In the genomic region with DNA sequence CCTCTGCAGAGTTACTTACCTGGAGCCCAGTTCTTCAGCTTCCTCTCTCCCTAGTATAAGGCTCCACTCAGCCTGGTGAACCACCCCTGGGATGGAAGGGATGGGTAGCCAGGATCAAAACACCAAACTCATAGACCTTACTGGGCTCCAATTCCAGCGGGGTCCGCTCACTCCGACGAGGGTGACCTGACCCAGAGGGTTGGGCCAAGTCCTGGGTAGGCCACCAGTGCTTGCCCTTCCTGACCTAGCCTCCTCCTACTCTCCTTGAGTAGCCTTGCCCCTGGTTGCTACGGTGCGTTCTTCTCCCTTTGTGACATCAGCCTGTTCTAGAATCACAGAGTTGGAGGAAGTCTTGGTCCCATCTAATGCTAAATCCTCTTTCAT, we compare ENCODE assay signal across 9 cellular contexts. TPM values are rescaled to one million over a fixed set of nuclear protein-coding genes. Genes with fewer than 3 reads are reported as not detected.
DNase-seq lines count a peak whose midpoint lies in the region; ATAC-seq, FAIRE-seq and TF ChIP-seq lines count a peak whose summit lies in the region.
"Had no signal": no experiment of that assay in that cellular context is flagged by ENCODE, and none has a peak within 500 bp of the region (broad histone marks: within the 10 kb centered on the region; RNA-seq: fewer than 3 reads in every experiment).

No MANE protein-coding gene starts in this region.

- no peak for TF ChIP-seq CTCF in GM12878 (IDR thresholded peaks at IDR 0.05 in 2 of 3, conservative IDR thresholded peaks at IDR 0.05 in 1 of 3; ENCODE audit: control insufficient read depth in 2 of 3, extremely low read depth in 1 of 3, insufficient read depth in 1 of 3, low read depth in 3 of 3, low read length in 3 of 3)

- H3K36me3 ChIP-seq in ACC112 (ENCODE audit: insufficient read depth, low read length) (no peaks in the 10 kb centered on the region), GM12878 (ENCODE audit: control insufficient read depth in 2 of 2, insufficient read depth in 2 of 2, low read length in 1 of 2) (no peaks in the 10 kb centered on the region)
- H3K36me3 ChIP-seq: SJSA1 had no signal

- no peaks in the 10 kb centered on the region for H4K20me1 ChIP-seq in GM12878 (ENCODE audit: control insufficient read depth, insufficient read depth)

- peaks cover 14% of the 10 kb centered on the region for H3K4me1 ChIP-seq in ACC112 (ENCODE audit: control insufficient read depth, insufficient read depth, low read length, unreplicated experiment)
- H3K4me1 ChIP-seq in GM12878 (ENCODE audit: control insufficient read depth, insufficient read depth, low read length) = peaks cover 7% of the 10 kb centered on the region
- H3K4me1 ChIP-seq in mononuclear cell (ENCODE audit: insufficient read depth, low read length) = peaks cover 17% of the 10 kb centered on the region
- H3K4me1 ChIP-seq: SJSA1 had no signal

- CTCF ChIA-PET in GM12878 (lab: Yijun Ruan, JAX) = interaction anchor here (18.5 kb wide), 1 partner anchor 101 kb away, joined by 659 read pairs; no protein-coding TSS in a partner anchor

- no peak for TF ChIP-seq RAD21 in GM12878 (IDR thresholded peaks at IDR 0.05; ENCODE audit: insufficient read depth, low read depth, low read length)

- H3K27me3 ChIP-seq in ACC112 (ENCODE audit: insufficient read depth, low read length) (no peaks in the 10 kb centered on the region), GM12878 (replicated peaks in 1 of 2; ENCODE audit: control insufficient read depth in 2 of 2, insufficient read depth in 2 of 2, low read length in 1 of 2) (peaks cover 0 to 3% of the 10 kb centered on the region in 2 experiments; a peak in 1 of 4 replicates), mononuclear cell (ENCODE audit: insufficient read depth, low read length) (no peaks in the 10 kb centered on the region)

- H3K27ac ChIP-seq in ACC112 (ENCODE audit: low read depth, low read length) (no peak overlapping the region), GM12878 (ENCODE audit: control insufficient read depth, insufficient read depth) (no peak overlapping the region)
- H3K27ac ChIP-seq: SJSA1 had no signal

- no peak overlapping the region for H2AFZ ChIP-seq in ACC112 (ENCODE audit: low read length, unreplicated experiment)
- no peak overlapping the region for H2AFZ ChIP-seq in GM12878 (ENCODE audit: control insufficient read depth, low read depth, low read length)

- H3K79me2 ChIP-seq in ACC112 (ENCODE audit: control insufficient read depth, insufficient read depth, low read length, unreplicated experiment) = no peaks in the 10 kb centered on the region
- no peaks in the 10 kb centered on the region for H3K79me2 ChIP-seq in GM12878 (ENCODE audit: control insufficient read depth, insufficient read depth, low read length)

- ATAC-seq in HG02610 (IDR thresholded peaks at IDR 0.05; ENCODE audit: unreplicated experiment) (peak; percentile 1), GM12878 (peak; percentile 20), HG02840 (IDR thresholded peaks at IDR 0.05; ENCODE audit: low FRiP score, unreplicated experiment) (no peak)

- POLR2A ChIA-PET in GM12878 (lab: Charles Lee) = no interaction called here

- WGBS in GM12878 (ENCODE audit: insufficient coverage, insufficient replicate concordance, low lambda C conversion rate, missing lambda C conversion rate) = 98% methylated on average over 5 of the region's 6 CpGs

- SMC1A ChIA-PET in GM12878 (lab: Charles Lee; ENCODE audit: uncharacterized antibody, unreplicated experiment) = interaction anchor here (0.7 to 9.2 kb wide), 6 partner anchors 23 to 105 kb away, joined by 3 to 393 read pairs (median 4); no protein-coding TSS in a partner anchor

- intact Hi-C loops in GM12878 (cut with micrococcal nuclease; ENCODE audit: unreplicated experiment) = loop anchor here (1.0 to 2.0 kb wide), 3 partner anchors 25 to 99 kb away; no protein-coding TSS in a partner anchor

- H3K9me3 ChIP-seq in GM12878 (replicated peaks; ENCODE audit: control insufficient read depth, insufficient read depth, low read length) (no peaks in the 10 kb centered on the region), mononuclear cell (ENCODE audit: low read depth, low read length) (no peaks in the 10 kb centered on the region)
- H3K9me3 ChIP-seq: SJSA1 had no signal

- RAD21 ChIA-PET in GM12878 (lab: Charles Lee; ENCODE audit: unreplicated experiment) = interaction anchor here (0.9 to 12.1 kb wide), 4 partner anchors 27 to 100 kb away, joined by 4 to 324 read pairs (median 4); no protein-coding TSS in a partner anchor

- peak overlapping the region; percentile 82; the same call in 1 of the 2 replicates for H3K4me3 ChIP-seq in ACC112 (ENCODE audit: low read depth, low read length)
- no peak overlapping the region for H3K4me3 ChIP-seq in GM12878
- peak overlapping the region; percentile 74 for H3K4me3 ChIP-seq in mononuclear cell (ENCODE audit: low read length)

- DNase-seq in GM12878 (ENCODE audit: low read depth, low spot score) (no peak), HUDEP-2 (lab: John Stamatoyannopoulos, UW; ENCODE audit: unreplicated experiment in 76 of 76) (no peak), cerebellar nuclear complex (lab: John Stamatoyannopoulos, UW) (no peak), SIG-M5 treated with dmso at 0.1 percent for 504 hours (lab: John Stamatoyannopoulos, UW; ENCODE audit: unreplicated experiment) (no peak)

- FAIRE-seq in GM12878 (lab: Jason Lieb, UNC) = no peak

- TSS peak; percentile 97 for BruUV-seq in GM12878 (replicated peaks; lab: Mats Ljungman, UMichigan)

- no peak for TF ChIP-seq EP300 in GM12878 (IDR thresholded peaks at IDR 0.05; ENCODE audit: borderline replicate concordance in 1 of 2, control insufficient read depth in 1 of 2, low read depth in 2 of 2, low read length in 2 of 2)

- H3K4me2 ChIP-seq in GM12878 (ENCODE audit: control insufficient read depth, insufficient read depth) = peak overlapping the region; percentile 35; the same call in 1 of the 2 replicates

- H3K9ac ChIP-seq in GM12878 (ENCODE audit: control insufficient read depth, insufficient read depth, low read length) = no peak overlapping the region

- TF ChIP-seq POLR2A in GM12878 (IDR thresholded peaks at IDR 0.05; ENCODE audit: low read depth, low read length) = no peak

- in situ Hi-C loops in GM12878 (cut with MboI) = loop anchor here (5.0 kb wide), 1 partner anchor 99 kb away; no protein-coding TSS in a partner anchor

TF ChIP-seq in GM12878, 131 proteins besides CTCF, POLR2A, EP300 and RAD21:
- TF ChIP-seq DPF2 (IDR thresholded peaks at IDR 0.05) (0 out of 2 replicates have a peak, but pooled peaks have one; percentile 8), IKZF1 (conservative IDR thresholded peaks at IDR 0.05) (0 out of 2 replicates have a peak, but pooled peaks have one; percentile 48), SMARCA5 (IDR thresholded peaks at IDR 0.05) (no peak), SMAD1 (IDR thresholded peaks at IDR 0.05; ENCODE audit: low read depth, partially characterized antibody) (no peak), ZBED1 (IDR thresholded peaks at IDR 0.05; ENCODE audit: borderline replicate concordance) (no peak)

RNA-seq across cellular contexts. Expression of gene STAT4, which starts 0.5 kb away (rescaled TPM):
- 144 and 145 TPM in 2 replicates for total RNA-seq in GM12878 (2013; cell fraction: nucleolus; rRNA removed)
- total RNA-seq in GM12878 (2014; rRNA removed) (6.7 and 8.3 TPM in 2 replicates), GM12878 (2014; rRNA removed; fragmentation: Illumina TruSeq; extraction: Trizol) (9.3 and 11.2 TPM in 2 replicates), GM12878 (2021) (5.7 and 6.9 TPM in 2 replicates), mononuclear cell (163 TPM)
- 1.1 TPM for polyA plus RNA-seq in GM12878 (2011; ENCODE audit: low read depth)
- polyA plus RNA-seq in GM12878 (2011; rRNA removed) (4.9 and 6.0 TPM in 2 replicates), GM12878 (2014; fragmentation: Illumina TruSeq; extraction: Trizol) (9.3 TPM in 2 replicates), GM12878 (2014; fragmentation: Nextera tagmentation; extraction: Ambion mirVana) (1 to 10 TPM; 3.1 to 4.4 TPM), GM12878 (2014; rRNA removed) (5.7 and 7.5 TPM in 2 replicates), GM12878 (2016; fragmentation: Nextera tagmentation; extraction: Ambion mirVana) (1 to 10 TPM; 7.3 to 7.9 TPM)
- polyA plus RNA-seq in GM12878 (2011; cell fraction: cytosol; rRNA removed) = 1.7 and 1.9 TPM in 2 replicates
- 4.0 and 5.4 TPM in 2 replicates for polyA plus RNA-seq in GM12878 (2011; cell fraction: nucleus; rRNA removed)
- 1.8 and 1.9 TPM in 2 replicates for polyA plus RNA-seq in GM12878 (2012)
- 3.2 and 6.2 TPM in 2 replicates for polyA minus RNA-seq in GM12878 (2011; rRNA and poly(A)+ RNA removed)
- polyA minus RNA-seq in GM12878 (2011; cell fraction: cytosol; rRNA and poly(A)+ RNA removed) = 3.3 and 3.6 TPM in 2 replicates
- 6.3 and 6.6 TPM in 2 replicates for polyA minus RNA-seq in GM12878 (2011; cell fraction: nucleus; rRNA and poly(A)+ RNA removed)
